In the genomic region with DNA sequence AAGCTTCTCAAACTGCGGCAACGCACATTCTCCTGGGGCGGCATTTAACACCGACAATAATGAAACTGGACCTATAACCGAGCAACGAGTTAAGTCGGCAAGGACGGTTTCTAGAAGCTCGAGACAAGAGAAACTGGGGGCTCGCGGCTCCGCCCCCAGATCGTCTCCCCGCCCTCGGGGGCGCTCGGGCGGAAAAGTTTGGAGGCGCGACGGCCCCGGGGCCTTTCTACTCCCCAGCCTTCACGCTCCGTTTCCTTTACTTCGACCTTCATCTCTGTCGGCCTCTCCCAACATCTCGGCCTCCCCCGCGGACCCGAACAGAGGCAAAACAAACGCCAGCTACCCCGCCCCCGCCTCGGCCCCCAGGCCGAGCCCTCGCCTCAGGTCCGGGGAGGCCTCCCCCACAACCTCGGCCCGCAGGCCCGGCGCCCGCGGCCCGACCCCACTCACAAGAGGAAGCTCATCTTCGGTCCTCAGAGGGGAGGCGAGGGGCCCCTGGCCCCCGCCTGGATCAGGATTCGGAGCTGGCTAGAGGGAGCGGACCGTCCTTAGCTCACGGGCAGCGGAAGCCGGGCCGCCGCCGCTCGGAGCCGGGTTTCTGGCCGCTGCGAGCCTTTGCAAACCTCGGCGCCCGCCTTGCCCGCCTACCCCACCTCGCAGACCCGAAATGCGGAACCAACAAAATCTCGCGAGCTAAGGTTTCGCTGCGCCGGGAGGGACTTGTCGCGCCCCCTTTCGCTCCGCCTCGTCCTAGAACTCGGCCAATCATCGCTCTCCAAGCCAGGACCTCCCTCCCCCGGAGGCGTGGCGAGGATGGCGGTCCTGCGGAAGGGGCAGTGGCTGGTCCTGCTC, we compare ENCODE assay signal across 8 cellular contexts. TPM values are rescaled to one million over a fixed set of nuclear protein-coding genes. Genes with fewer than 3 reads are reported as not detected.
A peak's percentile ranks its signal among the peaks of the same experiment; 100 is the strongest.
DNase-seq lines count a peak whose midpoint lies in the region; ATAC-seq and TF ChIP-seq lines count a peak whose summit lies in the region.

A gene (minus strand): TSS at position 669 of the 852 bp plus-strand sequence. CDS start 205 bp downstream, at position 464.

- H3K9me3 ChIP-seq in SU-DHL-6 (ENCODE audit: insufficient read depth, low read length) (no peaks in the 10 kb centered on the region), thymus (ENCODE audit: control insufficient read depth) (no peaks in the 10 kb centered on the region)

- H3K36me3 ChIP-seq in SU-DHL-6 (ENCODE audit: low read length) (peaks cover 23% of the 10 kb centered on the region), thymus (ENCODE audit: control insufficient read depth, insufficient read depth) (no peaks in the 10 kb centered on the region)

- H3K4me1 ChIP-seq in thymus (ENCODE audit: control insufficient read depth, insufficient read depth, low read length), result peaks cover 5% of the 10 kb centered on the region

- peak within 1 kb of the TSS; percentile 77 for H2AFZ ChIP-seq in SU-DHL-6 (ENCODE audit: low read depth, low read length, severe bottlenecking)

- DNase-seq in NCI-H128 (lab: John Stamatoyannopoulos, UW; ENCODE audit: unreplicated experiment), result peak; percentile 99
- DNase-seq in activated naive CD8-positive, alpha-beta T cell treated with anti-CD3 and anti-CD28 coated beads, Interleukin-2, amount 10 ng/mL, durations not matched to agents 7 days and 5 days, result peak; percentile 98
- DNase-seq in glutamatergic neuron, result peak; percentile 98
- DNase-seq in osteocyte (ENCODE audit: extremely low spot score, unreplicated experiment), result peak; percentile 99

- under 1% methylated on average over 84 of the region's 84 CpGs for WGBS in thymus

- peak within 1 kb of the TSS; percentile 100 for H3K9ac ChIP-seq in SU-DHL-6 (ENCODE audit: low read length)

- peaks cover 30% of the 10 kb centered on the region for H4K20me1 ChIP-seq in SU-DHL-6 (ENCODE audit: low read depth, low read length)

- peaks cover 31% of the 10 kb centered on the region for H3K4me1 Mint-ChIP-seq in activated naive CD8-positive, alpha-beta T cell treated with anti-CD3 and anti-CD28 coated beads, Interleukin-2, amount 10 ng/mL, durations not matched to agents 7 days and 5 days
- H3K4me1 Mint-ChIP-seq in glutamatergic neuron (ENCODE audit: low read depth, unreplicated experiment) (peaks cover 15% of the 10 kb centered on the region), osteocyte (ENCODE audit: unreplicated experiment) (peaks cover 27% of the 10 kb centered on the region)

- POLR2A ChIA-PET in activated naive CD8-positive, alpha-beta T cell treated with anti-CD3 and anti-CD28 coated beads, Interleukin-2, amount 10 ng/mL, durations not matched to agents 7 days and 5 days (lab: Charles Lee), result interaction anchor here (0.7 to 8.2 kb wide), 36 partner anchors 9 to 945 kb away, joined by 3 to 276 read pairs (median 6); a partner anchor contains a TSS

- peak; percentile 79 for ATAC-seq in HG02678 (IDR thresholded peaks at IDR 0.05; ENCODE audit: unreplicated experiment)
- ATAC-seq in activated naive CD8-positive, alpha-beta T cell treated with anti-CD3 and anti-CD28 coated beads, Interleukin-2, amount 10 ng/mL, durations not matched to agents 7 days and 5 days (ENCODE audit: low read depth), result peak; percentile 86

- no peaks in the 10 kb centered on the region for H3K9me2 ChIP-seq in SU-DHL-6 (replicated peaks; ENCODE audit: insufficient read depth, low read length)

- no peaks in the 10 kb centered on the region for H3K27me3 Mint-ChIP-seq in activated naive CD8-positive, alpha-beta T cell treated with anti-CD3 and anti-CD28 coated beads, Interleukin-2, amount 10 ng/mL, durations not matched to agents 7 days and 5 days
- peaks cover 11% of the 10 kb centered on the region for H3K27me3 Mint-ChIP-seq in glutamatergic neuron (ENCODE audit: unreplicated experiment)
- no peaks in the 10 kb centered on the region for H3K27me3 Mint-ChIP-seq in osteocyte (ENCODE audit: unreplicated experiment)

- H3K27ac ChIP-seq in SU-DHL-6 (ENCODE audit: low read depth, low read length) (peak within 1 kb of the TSS; percentile 100), thymus (ENCODE audit: low read depth) (peak within 1 kb of the TSS; percentile 97)

- H3K79me2 ChIP-seq in SU-DHL-6 (ENCODE audit: insufficient read depth, low read length), result peaks cover 50% of the 10 kb centered on the region

- peak within 1 kb of the TSS; percentile 91 for H3K4me3 Mint-ChIP-seq in activated naive CD8-positive, alpha-beta T cell treated with anti-CD3 and anti-CD28 coated beads, Interleukin-2, amount 10 ng/mL, durations not matched to agents 7 days and 5 days
- H3K4me3 Mint-ChIP-seq in glutamatergic neuron (ENCODE audit: unreplicated experiment) (peak within 1 kb of the TSS; percentile 93), osteocyte (ENCODE audit: unreplicated experiment) (peak within 1 kb of the TSS; percentile 80)

- peaks cover 48% of the 10 kb centered on the region for H3F3A ChIP-seq in SU-DHL-6 (ENCODE audit: insufficient read depth)

- H3K27me3 ChIP-seq in SU-DHL-6 (ENCODE audit: low read length) (no peaks in the 10 kb centered on the region), thymus (ENCODE audit: control insufficient read depth, insufficient read depth) (no peaks in the 10 kb centered on the region)

- TF ChIP-seq CTCF in SU-DHL-6 (IDR thresholded peaks at IDR 0.05; ENCODE audit: insufficient read depth, low read length, poor library complexity, severe bottlenecking), result no peak
- no peak for TF ChIP-seq CTCF in glutamatergic neuron (IDR thresholded peaks at IDR 0.05; ENCODE audit: partially characterized antibody, unreplicated experiment)
- TF ChIP-seq CTCF in osteocyte (IDR thresholded peaks at IDR 0.05), result no peak

- peak within 1 kb of the TSS; percentile 80 for H3K4me2 ChIP-seq in SU-DHL-6 (ENCODE audit: low read depth, low read length, poor library complexity, severe bottlenecking)

- no peaks in the 10 kb centered on the region for H3K9me3 Mint-ChIP-seq in activated naive CD8-positive, alpha-beta T cell treated with anti-CD3 and anti-CD28 coated beads, Interleukin-2, amount 10 ng/mL, durations not matched to agents 7 days and 5 days
- H3K9me3 Mint-ChIP-seq in glutamatergic neuron (ENCODE audit: unreplicated experiment) (peaks cover 7% of the 10 kb centered on the region), osteocyte (ENCODE audit: unreplicated experiment) (no peaks in the 10 kb centered on the region)

- H3K27ac Mint-ChIP-seq in activated naive CD8-positive, alpha-beta T cell treated with anti-CD3 and anti-CD28 coated beads, Interleukin-2, amount 10 ng/mL, durations not matched to agents 7 days and 5 days, result peak within 1 kb of the TSS; percentile 92
- H3K27ac Mint-ChIP-seq in glutamatergic neuron (ENCODE audit: unreplicated experiment) (peak within 1 kb of the TSS; percentile 90), osteocyte (ENCODE audit: unreplicated experiment) (peak within 1 kb of the TSS; percentile 77)

- peaks cover 25% of the 10 kb centered on the region for H3K36me3 Mint-ChIP-seq in activated naive CD8-positive, alpha-beta T cell treated with anti-CD3 and anti-CD28 coated beads, Interleukin-2, amount 10 ng/mL, durations not matched to agents 7 days and 5 days
- peaks cover 17% of the 10 kb centered on the region for H3K36me3 Mint-ChIP-seq in glutamatergic neuron (ENCODE audit: unreplicated experiment)
- no peaks in the 10 kb centered on the region for H3K36me3 Mint-ChIP-seq in osteocyte (ENCODE audit: unreplicated experiment)

- H3K4me3 ChIP-seq in SU-DHL-6 (ENCODE audit: insufficient read depth, low read length, poor library complexity, severe bottlenecking) (peak within 1 kb of the TSS; percentile 100), thymus (ENCODE audit: low read length) (peak within 1 kb of the TSS; percentile 87)

- TF ChIP-seq POLR2A in GM10847 (IDR thresholded peaks at IDR 0.05; ENCODE audit: extremely low read depth, insufficient read length), result peak; percentile 78

RNA-seq across cellular contexts. Expression of the gene that starts here (rescaled TPM):
- 100 to 1,000 TPM; 178 TPM for total RNA-seq in activated naive CD8-positive, alpha-beta T cell treated with anti-CD3 and anti-CD28 coated beads, Interleukin-2, amount 10 ng/mL, durations not matched to agents 7 days and 5 days
- total RNA-seq in glutamatergic neuron (ENCODE audit: unreplicated experiment), result 60.5 TPM
- total RNA-seq in osteocyte, result 96.1 and 96.3 TPM in 2 replicates
- polyA plus RNA-seq in thymus, result 68.4 TPM

Comparison
In these comparisons a context has a peak if more than half of its experiments do, and no peak if none do; other contexts are left out.
1. Peak in every context shown above with its lines: DNase-seq, ATAC-seq, H3K4me3 ChIP-seq and H3K27ac ChIP-seq.